Comparison of ENCODE assay signal across 28 cellular contexts in genomic region chr22:20201837-20202392, GRCh38. TPM values are rescaled to one million over a fixed set of nuclear protein-coding genes. Genes with fewer than 3 reads are reported as not detected.
"Had no signal": no experiment of that assay in that cellular context is flagged by ENCODE, and none has a peak within 500 bp of the region (broad histone marks: within the 10 kb centered on the region; RNA-seq: fewer than 3 reads in every experiment).

No MANE protein-coding gene starts in this region.

- H3K9me3 Mint-ChIP-seq: naive thymus-derived CD8-positive, alpha-beta T cell; nephron; neural crest cell had no signal

- H3K27ac ChIP-seq: left lung, lower lobe of right lung, neutrophil, parathyroid adenoma, skin epidermis, stomach, testis, thyroid gland, transverse colon, vagina had no signal

- H3K9me3 ChIP-seq: left lung, lower lobe of right lung, neutrophil, right atrium auricular region, stomach, testis, thyroid gland, transverse colon, upper lobe of left lung, vagina had no signal

- H3K27me3 ChIP-seq: left lung, neutrophil, right atrium auricular region, testis, thyroid gland, transverse colon, upper lobe of left lung, vagina had no signal

- H3K36me3 ChIP-seq: left lung, lower lobe of right lung, neutrophil, right atrium auricular region, stomach, thyroid gland, transverse colon, upper lobe of left lung, vagina had no signal

- H3K4me3 Mint-ChIP-seq: naive thymus-derived CD8-positive, alpha-beta T cell; nephron; neural crest cell; stimulated activated naive B cell treated with anti-CD40 and anti-IgM and Interleukin-4, amounts not matched to agents 10 μg/mL and 1 μg/mL and 100 μg/mL, for 72 hours had no signal

- H3K9ac ChIP-seq: parathyroid adenoma had no signal

- H3K27ac Mint-ChIP-seq: stimulated activated naive B cell treated with anti-CD40 and anti-IgM and Interleukin-4, amounts not matched to agents 10 μg/mL and 1 μg/mL and 100 μg/mL, for 72 hours had no signal

- H3K27me3 Mint-ChIP-seq: naive thymus-derived CD8-positive, alpha-beta T cell had no signal

- H3K4me1 ChIP-seq: parathyroid adenoma had no signal

- DNase-seq: kidney glomerular epithelial cell; left colon; left lung; lower lobe of right lung; mammary epithelial cell; mesenchymal stem cell; naive thymus-derived CD8-positive, alpha-beta T cell; occipital lobe; stimulated activated CD4-positive, alpha-beta T cell treated with anti-CD3 and anti-CD28 coated beads, Interleukin-12 subunit alpha, Interleukin-12 subunit beta, amount 100 ng/mL, for 4 hours; stimulated activated CD4-positive, alpha-beta T cell treated with anti-CD3 and anti-CD28 coated beads, Interleukin-15, amount 100 ng/mL, for 24 hours; stimulated activated CD4-positive, alpha-beta T cell treated with anti-CD3 and anti-CD28 coated beads, Interleukin-2, amount 100 ng/mL, for 24 hours; stimulated activated CD4-positive, alpha-beta T cell treated with anti-CD3 and anti-CD28 coated beads, Interleukin-4, amount 100 ng/mL, for 1 hour; stimulated activated naive B cell treated with anti-CD40 and anti-IgM and Interleukin-4, amounts not matched to agents 10 μg/mL and 1 μg/mL and 100 μg/mL, for 72 hours; stimulated activated naive CD8-positive, alpha-beta T cell treated with anti-CD3 and anti-CD28 coated beads, Interleukin-15, Interleukin-2, amounts not matched to agents 100 U/mL and 50 U/mL, for 24 hours; stomach; testis; thyroid gland; transverse colon had no signal

- ATAC-seq: left colon; left lung; lower lobe of right lung; naive thymus-derived CD8-positive, alpha-beta T cell; sciatic nerve; stimulated activated naive B cell treated with anti-CD40 and anti-IgM and Interleukin-4, amounts not matched to agents 10 μg/mL and 1 μg/mL and 100 μg/mL, for 72 hours; stimulated activated naive CD8-positive, alpha-beta T cell treated with anti-CD3 and anti-CD28 coated beads, Interleukin-15, Interleukin-2, amounts not matched to agents 100 U/mL and 50 U/mL, for 24 hours had no signal

- H3K36me3 Mint-ChIP-seq: naive thymus-derived CD8-positive, alpha-beta T cell; stimulated activated naive B cell treated with anti-CD40 and anti-IgM and Interleukin-4, amounts not matched to agents 10 μg/mL and 1 μg/mL and 100 μg/mL, for 72 hours had no signal

- H3K4me3 ChIP-seq: left lung, lower lobe of right lung, right atrium auricular region, skin epidermis, stomach, testis, thyroid gland, transverse colon, upper lobe of left lung, vagina had no signal

RNA-seq across cellular contexts. Expression of gene CCDC188, which starts 51.1 kb away (rescaled TPM):
- total RNA-seq: liver; naive thymus-derived CD8-positive, alpha-beta T cell; occipital lobe; vagina had no signal
